Comparison of ENCODE assay signal across 2 cellular contexts in genomic region chr9:132311978-132312377, GRCh38.
A peak's percentile ranks its signal among the peaks of the same experiment; 100 is the strongest.
TF ChIP-seq lines count a peak whose summit lies in the region.

No MANE protein-coding gene starts in this region.

TF ChIP-seq in Ishikawa, 13 proteins besides CTCF, POLR2A, EP300 and RAD21 (continued from another document):
- TF ChIP-seq REST (IDR thresholded peaks at IDR 0.05; ENCODE audit: low read depth): peak; percentile 78

TF ChIP-seq in GM12878, 131 proteins besides CTCF, POLR2A, EP300 and RAD21 (continued from another document):
- TF ChIP-seq REST (IDR thresholded peaks at IDR 0.05; ENCODE audit: low read depth, low read length): peak; percentile 47; the same call in 1 of the 2 replicates
